In the genomic region with DNA sequence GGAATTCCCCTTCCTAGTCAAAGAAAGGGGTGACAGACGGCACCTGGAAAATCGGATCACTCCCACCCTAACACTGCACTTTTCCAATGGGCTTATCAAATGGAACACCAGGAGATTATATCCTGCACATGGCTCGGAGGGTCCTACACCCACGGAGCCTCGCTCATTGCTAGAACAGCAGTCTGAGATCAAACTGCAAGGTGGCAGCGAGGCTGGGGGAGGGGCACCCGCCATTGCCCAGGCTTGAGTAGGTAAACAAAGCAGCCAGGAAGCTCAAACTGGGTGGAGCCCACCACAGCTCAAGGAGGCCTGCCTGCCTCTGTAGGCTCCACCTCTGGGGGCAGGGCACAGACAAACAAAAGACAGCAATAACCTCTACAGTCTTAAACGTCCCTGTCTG, we compare ENCODE assay signal across 1 cellular context.
A peak's percentile ranks its signal among the peaks of the same experiment; 100 is the strongest.
TF ChIP-seq lines count a peak whose summit lies in the region.
"Not testable (repeated sequence)": the region's sequence is repeated elsewhere in the genome, so short reads cannot be mapped to it uniquely, and the experiment has no call there.

No MANE protein-coding gene starts in this region.

TF ChIP-seq in HepG2, 621 proteins besides CTCF, POLR2A, EP300 and RAD21:
- TF ChIP-seq, protein P1, sequence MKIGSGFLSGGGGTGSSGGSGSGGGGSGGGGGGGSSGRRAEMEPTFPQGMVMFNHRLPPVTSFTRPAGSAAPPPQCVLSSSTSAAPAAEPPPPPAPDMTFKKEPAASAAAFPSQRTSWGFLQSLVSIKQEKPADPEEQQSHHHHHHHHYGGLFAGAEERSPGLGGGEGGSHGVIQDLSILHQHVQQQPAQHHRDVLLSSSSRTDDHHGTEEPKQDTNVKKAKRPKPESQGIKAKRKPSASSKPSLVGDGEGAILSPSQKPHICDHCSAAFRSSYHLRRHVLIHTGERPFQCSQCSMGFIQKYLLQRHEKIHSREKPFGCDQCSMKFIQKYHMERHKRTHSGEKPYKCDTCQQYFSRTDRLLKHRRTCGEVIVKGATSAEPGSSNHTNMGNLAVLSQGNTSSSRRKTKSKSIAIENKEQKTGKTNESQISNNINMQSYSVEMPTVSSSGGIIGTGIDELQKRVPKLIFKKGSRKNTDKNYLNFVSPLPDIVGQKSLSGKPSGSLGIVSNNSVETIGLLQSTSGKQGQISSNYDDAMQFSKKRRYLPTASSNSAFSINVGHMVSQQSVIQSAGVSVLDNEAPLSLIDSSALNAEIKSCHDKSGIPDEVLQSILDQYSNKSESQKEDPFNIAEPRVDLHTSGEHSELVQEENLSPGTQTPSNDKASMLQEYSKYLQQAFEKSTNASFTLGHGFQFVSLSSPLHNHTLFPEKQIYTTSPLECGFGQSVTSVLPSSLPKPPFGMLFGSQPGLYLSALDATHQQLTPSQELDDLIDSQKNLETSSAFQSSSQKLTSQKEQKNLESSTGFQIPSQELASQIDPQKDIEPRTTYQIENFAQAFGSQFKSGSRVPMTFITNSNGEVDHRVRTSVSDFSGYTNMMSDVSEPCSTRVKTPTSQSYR (CRISPR knock-in tag; IDR thresholded peaks at IDR 0.05; ENCODE audit: borderline replicate concordance): peak; percentile 68
- TF ChIP-seq FOXA1 (IDR thresholded peaks at IDR 0.05): not testable (repeated sequence)
- TF ChIP-seq FOXA1 (CRISPR knock-in tag; IDR thresholded peaks at IDR 0.05): peak; percentile 29; the same call in 1 of the 2 replicates
